ENCODE assay signal across 36 cellular contexts in the genomic region with DNA sequence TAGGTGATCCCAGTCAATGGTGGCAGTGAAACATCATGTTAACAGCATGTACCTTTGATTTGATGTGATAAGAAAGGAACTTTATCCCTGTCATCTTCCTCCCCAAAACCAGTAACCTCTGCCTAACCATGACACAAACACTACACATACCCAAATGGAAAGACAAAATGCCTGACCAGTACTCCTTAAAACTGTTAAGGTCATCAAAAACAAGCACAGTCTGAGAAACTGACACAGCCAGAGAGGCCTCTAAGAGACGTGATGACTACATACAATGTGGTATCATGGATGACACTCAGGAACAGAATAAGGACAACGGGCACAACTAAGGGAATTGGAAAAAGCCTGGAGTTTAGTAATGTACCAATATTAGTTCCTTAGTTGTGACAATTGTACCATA. TPM values are rescaled to one million over a fixed set of nuclear protein-coding genes. Genes with fewer than 3 reads are reported as not detected.
"Had no signal": no experiment of that assay in that cellular context is flagged by ENCODE, and none has a peak within 500 bp of the region (broad histone marks: within the 10 kb centered on the region; RNA-seq: fewer than 3 reads in every experiment).

No MANE protein-coding gene starts in this region.

- H3K79me2 ChIP-seq: hepatocyte had no signal

- DNase-seq: activated CD4-positive, alpha-beta memory T cell treated with anti-CD3 and anti-CD28 coated beads for 36 hours; activated CD4-positive, alpha-beta T cell treated with anti-CD3 and anti-CD28 coated beads for 48 hours; activated CD4-positive, CD25-positive, alpha-beta regulatory T cell; activated CD8-positive, alpha-beta memory T cell treated with anti-CD3 and anti-CD28 coated beads, Interleukin-2, amount 10 ng/mL, durations not matched to agents 7 days and 5 days; activated CD8-positive, alpha-beta memory T cell treated with anti-CD3 and anti-CD28 coated beads, Interleukin-2, amount 50 U/mL, for 4 hours; activated CD8-positive, alpha-beta T cell treated with anti-CD3 and anti-CD28 coated beads, Interleukin-2, amount 10 ng/mL, durations not matched to agents 7 days and 5 days; activated effector memory CD4-positive, alpha-beta T cell treated with anti-CD3 and anti-CD28 coated beads, Interleukin-2, amount 50 U/mL, for 16 hours; activated naive CD4-positive, alpha-beta T cell treated with anti-CD3 and anti-CD28 coated beads for 36 hours; activated naive CD8-positive, alpha-beta T cell treated with anti-CD3 and anti-CD28 coated beads for 36 hours; activated naive CD8-positive, alpha-beta T cell treated with anti-CD3 and anti-CD28 coated beads, Interleukin-2, amount 50 U/mL, for 24 hours; activated T-cell treated with anti-CD3 and anti-CD28 coated beads, Interleukin-2, amount 50 U/mL, for 1 hour; activated T-cell treated with anti-CD3 and anti-CD28 coated beads, Interleukin-2, amount 50 U/mL, for 48 hours; adrenal gland; amygdala; aorta; body of pancreas; caudate nucleus; cerebellar nuclear complex; colonic mucosa; effector CD8-positive, alpha-beta T cell; esophagus squamous epithelium; foreskin melanocyte; heart right ventricle; T-cell had no signal

- H3K4me3 ChIP-seq: adrenal gland, body of pancreas, colonic mucosa, esophagus squamous epithelium, gastroesophageal sphincter, heart right ventricle, hepatocyte had no signal

- H3K27me3 ChIP-seq: adrenal gland, body of pancreas, colonic mucosa, esophagus squamous epithelium, gastroesophageal sphincter, heart right ventricle, hepatocyte had no signal

- ATAC-seq: activated CD8-positive, alpha-beta memory T cell treated with anti-CD3 and anti-CD28 coated beads, Interleukin-2, amount 10 ng/mL, durations not matched to agents 7 days and 5 days; activated CD8-positive, alpha-beta T cell treated with anti-CD3 and anti-CD28 coated beads, Interleukin-2, amount 10 ng/mL, durations not matched to agents 7 days and 5 days; activated naive CD8-positive, alpha-beta T cell treated with anti-CD3 and anti-CD28 coated beads, Interleukin-2, amount 50 U/mL, for 24 hours; body of pancreas; gastroesophageal sphincter; heart right ventricle; T-cell had no signal

- H3K27ac ChIP-seq: adrenal gland, body of pancreas, colonic mucosa, epithelial cell of prostate, esophagus squamous epithelium, gastroesophageal sphincter, heart right ventricle, hepatocyte had no signal

- H3K36me3 ChIP-seq: adrenal gland, colonic mucosa, esophagus squamous epithelium, gastroesophageal sphincter, heart right ventricle had no signal

- H3K4me3 Mint-ChIP-seq: activated CD4-positive, alpha-beta memory T cell treated with anti-CD3 and anti-CD28 coated beads for 36 hours; activated CD8-positive, alpha-beta memory T cell treated with anti-CD3 and anti-CD28 coated beads, Interleukin-2, amount 10 ng/mL, durations not matched to agents 7 days and 5 days; activated CD8-positive, alpha-beta T cell treated with anti-CD3 and anti-CD28 coated beads, Interleukin-2, amount 10 ng/mL, durations not matched to agents 7 days and 5 days; activated naive CD4-positive, alpha-beta T cell treated with anti-CD3 and anti-CD28 coated beads for 36 hours; activated naive CD4-positive, alpha-beta T cell treated with anti-CD3 and anti-CD28 coated beads, Interleukin-2, amount 50 U/mL, for 24 hours; activated naive CD8-positive, alpha-beta T cell treated with anti-CD3 and anti-CD28 coated beads for 36 hours; activated naive CD8-positive, alpha-beta T cell treated with anti-CD3 and anti-CD28 coated beads, Interleukin-2, amount 50 U/mL, for 24 hours; T-cell; T-helper 1 cell treated with Interleukin-12 subunit alpha and Interleukin-12 subunit beta and Interleukin-4 antibody, amounts not matched to agents 30 μg/mL and 1 μg/mL, for 36 hours had no signal

- H3K9me3 ChIP-seq: adrenal gland, body of pancreas, colonic mucosa, esophagus squamous epithelium, gastroesophageal sphincter, heart right ventricle had no signal

- H3K27me3 Mint-ChIP-seq: activated naive CD4-positive, alpha-beta T cell treated with anti-CD3 and anti-CD28 coated beads, Interleukin-2, amount 50 U/mL, for 24 hours had no signal

- H3K36me3 Mint-ChIP-seq: activated CD4-positive, alpha-beta memory T cell treated with anti-CD3 and anti-CD28 coated beads for 36 hours; activated CD8-positive, alpha-beta memory T cell treated with anti-CD3 and anti-CD28 coated beads, Interleukin-2, amount 10 ng/mL, durations not matched to agents 7 days and 5 days; activated naive CD4-positive, alpha-beta T cell treated with anti-CD3 and anti-CD28 coated beads, Interleukin-2, amount 50 U/mL, for 24 hours; activated naive CD8-positive, alpha-beta T cell treated with anti-CD3 and anti-CD28 coated beads for 36 hours; T-cell had no signal

- H3K4me1 Mint-ChIP-seq: activated naive CD4-positive, alpha-beta T cell treated with anti-CD3 and anti-CD28 coated beads, Interleukin-2, amount 50 U/mL, for 24 hours; T-cell had no signal

- H2AFZ ChIP-seq: hepatocyte had no signal

- H3K4me1 ChIP-seq: adrenal gland, body of pancreas, colonic mucosa, esophagus squamous epithelium, gastroesophageal sphincter, heart right ventricle had no signal

- H3K9me3 Mint-ChIP-seq: activated CD4-positive, alpha-beta memory T cell treated with anti-CD3 and anti-CD28 coated beads for 36 hours; activated naive CD4-positive, alpha-beta T cell treated with anti-CD3 and anti-CD28 coated beads for 36 hours; activated naive CD4-positive, alpha-beta T cell treated with anti-CD3 and anti-CD28 coated beads, Interleukin-2, amount 50 U/mL, for 24 hours; activated naive CD8-positive, alpha-beta T cell treated with anti-CD3 and anti-CD28 coated beads for 36 hours; activated naive CD8-positive, alpha-beta T cell treated with anti-CD3 and anti-CD28 coated beads, Interleukin-2, amount 50 U/mL, for 24 hours; T-cell; T-helper 1 cell treated with Interleukin-12 subunit alpha and Interleukin-12 subunit beta and Interleukin-4 antibody, amounts not matched to agents 30 μg/mL and 1 μg/mL, for 36 hours had no signal

- H3K4me2 ChIP-seq: hepatocyte had no signal

- FAIRE-seq: endometrium, endothelial cell of umbilical vein had no signal

- H3K27ac Mint-ChIP-seq: activated CD4-positive, alpha-beta memory T cell treated with anti-CD3 and anti-CD28 coated beads for 36 hours; activated CD8-positive, alpha-beta memory T cell treated with anti-CD3 and anti-CD28 coated beads, Interleukin-2, amount 10 ng/mL, durations not matched to agents 7 days and 5 days; activated CD8-positive, alpha-beta T cell treated with anti-CD3 and anti-CD28 coated beads, Interleukin-2, amount 10 ng/mL, durations not matched to agents 7 days and 5 days; activated naive CD4-positive, alpha-beta T cell treated with anti-CD3 and anti-CD28 coated beads for 36 hours; activated naive CD4-positive, alpha-beta T cell treated with anti-CD3 and anti-CD28 coated beads, Interleukin-2, amount 50 U/mL, for 24 hours; activated naive CD8-positive, alpha-beta T cell treated with anti-CD3 and anti-CD28 coated beads for 36 hours; activated naive CD8-positive, alpha-beta T cell treated with anti-CD3 and anti-CD28 coated beads, Interleukin-2, amount 50 U/mL, for 24 hours; T-cell; T-helper 1 cell treated with Interleukin-12 subunit alpha and Interleukin-12 subunit beta and Interleukin-4 antibody, amounts not matched to agents 30 μg/mL and 1 μg/mL, for 36 hours had no signal

RNA-seq across cellular contexts. Expression of a gene that starts 3.9 kb away (rescaled TPM):
- total RNA-seq: activated naive CD4-positive, alpha-beta T cell treated with anti-CD3 and anti-CD28 coated beads for 36 hours; activated naive CD8-positive, alpha-beta T cell treated with anti-CD3 and anti-CD28 coated beads for 36 hours; adrenal gland; aorta; body of pancreas; colonic mucosa; dermis microvascular lymphatic vessel endothelial cell; endothelial cell of umbilical vein; esophagus squamous epithelium; fibroblast of lung; fibroblast of villous mesenchyme; gastroesophageal sphincter; glomerular endothelial cell; heart right ventricle; hepatocyte had no signal
- polyA plus RNA-seq: adrenal gland, aorta, endothelial cell of umbilical vein, esophagus, fibroblast of lung, heart right ventricle, hepatocyte had no signal
